Comparison of ENCODE assay signal across 11 cellular contexts in genomic region chr6:130259557-130259956, GRCh38. TPM values are rescaled to one million over a fixed set of nuclear protein-coding genes. Genes with fewer than 3 reads are reported as not detected.
A peak's percentile ranks its signal among the peaks of the same experiment; 100 is the strongest.
DNase-seq lines count a peak whose midpoint lies in the region; ATAC-seq and TF ChIP-seq lines count a peak whose summit lies in the region.
"Had no signal": no experiment of that assay in that cellular context is flagged by ENCODE, and none has a peak within 500 bp of the region (broad histone marks: within the 10 kb centered on the region; RNA-seq: fewer than 3 reads in every experiment).

No MANE protein-coding gene starts in this region.

- H3K4me3 Mint-ChIP-seq in stimulated activated naive CD8-positive, alpha-beta T cell treated with anti-CD3 and anti-CD28 coated beads, Interleukin-15, Interleukin-2, amounts not matched to agents 100 ng/mL and 50 ng/mL, for 24 hours = peak overlapping the region; percentile 11

- H3K36me3 Mint-ChIP-seq in stimulated activated naive CD8-positive, alpha-beta T cell treated with anti-CD3 and anti-CD28 coated beads, Interleukin-15, Interleukin-2, amounts not matched to agents 100 ng/mL and 50 ng/mL, for 24 hours (ENCODE audit: low read depth) = peaks cover 4% of the 10 kb centered on the region

- H3K36me3 ChIP-seq in WERI-Rb-1 = no peaks in the 10 kb centered on the region
- H3K36me3 ChIP-seq: left ventricle myocardium inferior had no signal

- H3K9me3 ChIP-seq in WERI-Rb-1 (ENCODE audit: severe bottlenecking) = no peaks in the 10 kb centered on the region
- H3K9me3 ChIP-seq: left ventricle myocardium inferior had no signal

- no peaks in the 10 kb centered on the region for H3K27me3 ChIP-seq in WERI-Rb-1 (ENCODE audit: insufficient read depth, low read depth, severe bottlenecking)

- H3K9me3 Mint-ChIP-seq in stimulated activated naive CD8-positive, alpha-beta T cell treated with anti-CD3 and anti-CD28 coated beads, Interleukin-15, Interleukin-2, amounts not matched to agents 100 ng/mL and 50 ng/mL, for 24 hours = peaks cover 3% of the 10 kb centered on the region

- peak overlapping the region; percentile 81 for H3K27ac Mint-ChIP-seq in stimulated activated naive CD8-positive, alpha-beta T cell treated with anti-CD3 and anti-CD28 coated beads, Interleukin-15, Interleukin-2, amounts not matched to agents 100 ng/mL and 50 ng/mL, for 24 hours

- no peak overlapping the region for H3K4me3 ChIP-seq in WERI-Rb-1 (ENCODE audit: low read depth, low read length)
- H3K4me3 ChIP-seq: left ventricle myocardium inferior, PC-9 had no signal

- no peak for DNase-seq in stimulated activated naive CD8-positive, alpha-beta T cell treated with anti-CD3 and anti-CD28 coated beads, Interleukin-15, Interleukin-2, amounts not matched to agents 100 U/mL and 50 U/mL, for 24 hours
- DNase-seq in WERI-Rb-1 = no peak
- DNase-seq in NCI-H1417 (lab: John Stamatoyannopoulos, UW) = no peak
- DNase-seq in iPS-NIHi7 (ENCODE audit: extremely low spot score) = no peak
- no peak for DNase-seq in SK-N-DZ (ENCODE audit: low spot score)
- DNase-seq: left ventricle myocardium inferior, NCI-H1436 treated with DMSO at 0.1 percent for 48 hours, PC-9 had no signal

- peaks cover 32% of the 10 kb centered on the region for H3K4me1 Mint-ChIP-seq in stimulated activated naive CD8-positive, alpha-beta T cell treated with anti-CD3 and anti-CD28 coated beads, Interleukin-15, Interleukin-2, amounts not matched to agents 100 ng/mL and 50 ng/mL, for 24 hours (ENCODE audit: low read depth)

- no peak for ATAC-seq in stimulated activated naive CD8-positive, alpha-beta T cell treated with anti-CD3 and anti-CD28 coated beads, Interleukin-15, Interleukin-2, amounts not matched to agents 100 U/mL and 50 U/mL, for 24 hours
- ATAC-seq in HG02763 (IDR thresholded peaks at IDR 0.05; ENCODE audit: unreplicated experiment) = peak; percentile 6
- ATAC-seq in HG03571 (IDR thresholded peaks at IDR 0.05; ENCODE audit: unreplicated experiment) = peak; percentile 21

- H3K27me3 Mint-ChIP-seq in stimulated activated naive CD8-positive, alpha-beta T cell treated with anti-CD3 and anti-CD28 coated beads, Interleukin-15, Interleukin-2, amounts not matched to agents 100 ng/mL and 50 ng/mL, for 24 hours = no peaks in the 10 kb centered on the region

- no peak overlapping the region for H3K27ac ChIP-seq in WERI-Rb-1
- H3K27ac ChIP-seq: left ventricle myocardium inferior, PC-9 had no signal

- TF ChIP-seq CTCF in WERI-Rb-1 (IDR thresholded peaks at IDR 0.05; ENCODE audit: low read depth, low read length) = no peak

RNA-seq across cellular contexts. Expression of gene SAMD3, which starts 36.8 kb away (rescaled TPM):
- polyA plus RNA-seq in SK-N-DZ (2014; cell fraction: cytosol; rRNA removed) = not detected in 2 replicates
- not detected in 2 replicates for polyA plus RNA-seq in SK-N-DZ (2014; cell fraction: nucleus; rRNA removed)
